Comparison of ENCODE assay signal across 17 cellular contexts in the genomic region with DNA sequence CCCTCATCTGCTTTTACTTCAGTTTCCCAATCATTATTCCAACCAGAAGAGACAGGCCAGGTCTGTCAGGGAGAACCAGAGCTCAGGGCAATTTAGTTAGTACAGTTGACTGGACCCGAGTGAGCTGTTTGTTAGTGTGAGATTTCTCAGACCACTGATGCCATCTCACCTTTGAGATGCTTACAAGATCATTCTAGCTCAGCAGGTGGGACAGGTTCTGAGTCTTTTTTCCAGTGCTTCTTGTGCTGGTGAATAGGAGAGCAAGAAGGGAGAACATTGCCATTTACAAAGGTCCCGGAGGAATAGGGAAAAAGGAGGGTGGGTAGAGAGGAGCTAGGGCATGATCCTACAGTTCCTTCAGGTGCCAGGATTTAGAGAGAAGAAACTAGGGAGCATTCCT.
DNase-seq lines count a peak whose midpoint lies in the region; ATAC-seq and TF ChIP-seq lines count a peak whose summit lies in the region.
"Had no signal": no experiment of that assay in that cellular context is flagged by ENCODE, and none has a peak within 500 bp of the region (broad histone marks: within the 10 kb centered on the region; RNA-seq: fewer than 3 reads in every experiment).

No MANE protein-coding gene starts in this region.

- CTCF ChIA-PET in WTC11 (lab: Charles Lee) = interaction anchor here (0.8 kb wide), 1 partner anchor 575 kb away, joined by 3 read pairs; no protein-coding TSS in a partner anchor

- POLR2A ChIA-PET in WTC11 (lab: Charles Lee) = interaction anchor here (0.6 to 1.1 kb wide), 3 partner anchors 25 to 113 kb away, joined by 3 to 4 read pairs (median 3); partner anchors contain the start of gene IFRD1

- peak; percentile 27 for DNase-seq in ELF-1 (ENCODE audit: low read depth, low spot score)
- no peak for DNase-seq in WTC11 (ENCODE audit: low spot score)
- DNase-seq in epithelial cell of esophagus (ENCODE audit: low read depth) = peak; percentile 14
- no peak for DNase-seq in stimulated activated effector memory CD8-positive, alpha-beta T cell treated with anti-CD3 and anti-CD28 coated beads, Interleukin-12 subunit alpha, Interleukin-12 subunit beta, amount 100 ng/mL, for 72 hours (ENCODE audit: low spot score in 2 of 2)
- DNase-seq in cerebellum (ENCODE audit: low spot score) = no peak
- DNase-seq: Caco-2; CD4-positive, CD25-positive, alpha-beta regulatory T cell; CD8-positive, alpha-beta T cell; DMS153; DND-41; GDM1; HFFc6 had no signal

- H3K27ac Mint-ChIP-seq in WTC11 = 0 out of 2 replicates have a peak overlapping the region, but pooled peaks have one; percentile 7
- H3K27ac Mint-ChIP-seq in stimulated activated effector memory CD8-positive, alpha-beta T cell treated with anti-CD3 and anti-CD28 coated beads, Interleukin-12 subunit alpha, Interleukin-12 subunit beta, amount 100 ng/mL, for 72 hours = peak overlapping the region; percentile 44
- H3K27ac Mint-ChIP-seq: B cell; CD4-positive, CD25-positive, alpha-beta regulatory T cell; CD8-positive, alpha-beta T cell; HFFc6 had no signal

- H3K36me3 Mint-ChIP-seq in WTC11 = peaks cover 21% of the 10 kb centered on the region
- peaks cover 48% of the 10 kb centered on the region for H3K36me3 Mint-ChIP-seq in stimulated activated effector memory CD8-positive, alpha-beta T cell treated with anti-CD3 and anti-CD28 coated beads, Interleukin-12 subunit alpha, Interleukin-12 subunit beta, amount 100 ng/mL, for 72 hours

- H3K4me3 Mint-ChIP-seq in WTC11 = no peak overlapping the region
- no peak overlapping the region for H3K4me3 Mint-ChIP-seq in stimulated activated effector memory CD8-positive, alpha-beta T cell treated with anti-CD3 and anti-CD28 coated beads, Interleukin-12 subunit alpha, Interleukin-12 subunit beta, amount 100 ng/mL, for 72 hours
- H3K4me3 Mint-ChIP-seq: B cell; CD4-positive, CD25-positive, alpha-beta regulatory T cell; CD8-positive, alpha-beta T cell; HFFc6 had no signal

- ATAC-seq in WTC11 (peak; percentile 69), GM21619 (IDR thresholded peaks at IDR 0.05; ENCODE audit: unreplicated experiment) (no peak), HG03025 (IDR thresholded peaks at IDR 0.05; ENCODE audit: low FRiP score, unreplicated experiment) (no peak)
- no peak for ATAC-seq in stimulated activated effector memory CD8-positive, alpha-beta T cell treated with anti-CD3 and anti-CD28 coated beads, Interleukin-12 subunit alpha, Interleukin-12 subunit beta, amount 100 ng/mL, for 72 hours
- ATAC-seq: CD8-positive, alpha-beta T cell had no signal

- no peak overlapping the region for H3K4me3 ChIP-seq in epithelial cell of esophagus (ENCODE audit: low read length)
- H3K4me3 ChIP-seq: BLaER1, HAP-1 had no signal

- TF ChIP-seq CTCF in WTC11 (IDR thresholded peaks at IDR 0.05) = no peak
- no peak for TF ChIP-seq CTCF in epithelial cell of esophagus (IDR thresholded peaks at IDR 0.05; ENCODE audit: insufficient read depth, low read depth, low read length, missing control alignments)

- H3K27me3 Mint-ChIP-seq in WTC11 (ENCODE audit: low read depth) = no peaks in the 10 kb centered on the region
- H3K27me3 Mint-ChIP-seq: B cell; CD4-positive, CD25-positive, alpha-beta regulatory T cell had no signal

- H3K4me1 Mint-ChIP-seq in WTC11 = peaks cover 16% of the 10 kb centered on the region
- H3K4me1 Mint-ChIP-seq in stimulated activated effector memory CD8-positive, alpha-beta T cell treated with anti-CD3 and anti-CD28 coated beads, Interleukin-12 subunit alpha, Interleukin-12 subunit beta, amount 100 ng/mL, for 72 hours = no peaks in the 10 kb centered on the region
- H3K4me1 Mint-ChIP-seq: B cell; CD4-positive, CD25-positive, alpha-beta regulatory T cell had no signal

- no peaks in the 10 kb centered on the region for H3K9me3 Mint-ChIP-seq in WTC11
- no peaks in the 10 kb centered on the region for H3K9me3 Mint-ChIP-seq in stimulated activated effector memory CD8-positive, alpha-beta T cell treated with anti-CD3 and anti-CD28 coated beads, Interleukin-12 subunit alpha, Interleukin-12 subunit beta, amount 100 ng/mL, for 72 hours
- H3K9me3 Mint-ChIP-seq: CD8-positive, alpha-beta T cell; HFFc6 had no signal

TF ChIP-seq in WTC11, 78 proteins besides CTCF, POLR2A, EP300 and RAD21:
- no peak for TF ChIP-seq HMGA2 (CRISPR knock-in tag; IDR thresholded peaks at IDR 0.05)
- TF ChIP-seq GRHL2 (CRISPR knock-in tag; IDR thresholded peaks at IDR 0.05; ENCODE audit: insufficient replicate concordance, severe bottlenecking) = no peak
- no peak for TF ChIP-seq JUN (CRISPR knock-in tag; IDR thresholded peaks at IDR 0.05)
- no peak for TF ChIP-seq FOXK1 (CRISPR knock-in tag; IDR thresholded peaks at IDR 0.05)
- no peak for TF ChIP-seq SP1 (CRISPR knock-in tag; conservative IDR thresholded peaks at IDR 0.05)
- no peak for TF ChIP-seq IRF1 (CRISPR knock-in tag; IDR thresholded peaks at IDR 0.05)
- TF ChIP-seq, protein P1, sequence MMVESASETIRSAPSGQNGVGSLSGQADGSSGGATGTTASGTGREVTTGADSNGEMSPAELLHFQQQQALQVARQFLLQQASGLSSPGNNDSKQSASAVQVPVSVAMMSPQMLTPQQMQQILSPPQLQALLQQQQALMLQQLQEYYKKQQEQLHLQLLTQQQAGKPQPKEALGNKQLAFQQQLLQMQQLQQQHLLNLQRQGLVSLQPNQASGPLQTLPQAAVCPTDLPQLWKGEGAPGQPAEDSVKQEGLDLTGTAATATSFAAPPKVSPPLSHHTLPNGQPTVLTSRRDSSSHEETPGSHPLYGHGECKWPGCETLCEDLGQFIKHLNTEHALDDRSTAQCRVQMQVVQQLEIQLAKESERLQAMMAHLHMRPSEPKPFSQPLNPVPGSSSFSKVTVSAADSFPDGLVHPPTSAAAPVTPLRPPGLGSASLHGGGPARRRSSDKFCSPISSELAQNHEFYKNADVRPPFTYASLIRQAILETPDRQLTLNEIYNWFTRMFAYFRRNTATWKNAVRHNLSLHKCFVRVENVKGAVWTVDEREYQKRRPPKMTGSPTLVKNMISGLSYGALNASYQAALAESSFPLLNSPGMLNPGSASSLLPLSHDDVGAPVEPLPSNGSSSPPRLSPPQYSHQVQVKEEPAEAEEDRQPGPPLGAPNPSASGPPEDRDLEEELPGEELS (CRISPR knock-in tag; IDR thresholded peaks at IDR 0.05) = no peak
- TF ChIP-seq HMGXB4 (CRISPR knock-in tag; IDR thresholded peaks at IDR 0.05) = no peak
- TF ChIP-seq OVOL2 (CRISPR knock-in tag; IDR thresholded peaks at IDR 0.05; ENCODE audit: borderline replicate concordance) = no peak
- TF ChIP-seq SMAD3 (CRISPR knock-in tag; IDR thresholded peaks at IDR 0.05; ENCODE audit: borderline replicate concordance) = no peak
- TF ChIP-seq NFYB (CRISPR knock-in tag; conservative IDR thresholded peaks at IDR 0.05; ENCODE audit: low read depth) = no peak
- TF ChIP-seq NR3C1 (CRISPR knock-in tag; conservative IDR thresholded peaks at IDR 0.05; ENCODE audit: low read depth) = no peak
- TF ChIP-seq KAT7 (CRISPR knock-in tag; IDR thresholded peaks at IDR 0.05; ENCODE audit: borderline replicate concordance) = no peak
- TF ChIP-seq ZNF219 (CRISPR knock-in tag; IDR thresholded peaks at IDR 0.05; ENCODE audit: borderline replicate concordance) = no peak
- no peak for TF ChIP-seq GTF2I (CRISPR knock-in tag; conservative IDR thresholded peaks at IDR 0.05)
- TF ChIP-seq, protein P2, sequence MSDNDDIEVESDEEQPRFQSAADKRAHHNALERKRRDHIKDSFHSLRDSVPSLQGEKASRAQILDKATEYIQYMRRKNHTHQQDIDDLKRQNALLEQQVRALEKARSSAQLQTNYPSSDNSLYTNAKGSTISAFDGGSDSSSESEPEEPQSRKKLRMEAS (CRISPR knock-in tag; IDR thresholded peaks at IDR 0.05) = no peak
- TF ChIP-seq ZNF416 (CRISPR knock-in tag; IDR thresholded peaks at IDR 0.05) = no peak

Comparison
In these comparisons a context has a peak if more than half of its experiments do, and no peak if none do; other contexts are left out.
1. DNase-seq: peak in ELF-1 (single experiment) and epithelial cell of esophagus (single experiment); none in WTC11 (single experiment), stimulated activated effector memory CD8-positive, alpha-beta T cell treated with anti-CD3 and anti-CD28 coated beads, Interleukin-12 subunit alpha, Interleukin-12 subunit beta, amount 100 ng/mL, for 72 hours (0 of 2) and cerebellum (single experiment).